ENCODE assay signal across 1 cellular context in genomic region chr4:939508-939907, GRCh38. TPM values are rescaled to one million over a fixed set of nuclear protein-coding genes. Genes with fewer than 3 reads are reported as not detected.
"Had no signal": no experiment of that assay in that cellular context is flagged by ENCODE, and none has a peak within 500 bp of the region (broad histone marks: within the 10 kb centered on the region; RNA-seq: fewer than 3 reads in every experiment).

No MANE protein-coding gene starts in this region.

RNA-seq across cellular contexts. Expression of gene SLC26A1, which starts 53.7 kb away (rescaled TPM):
- total RNA-seq: thoracic aorta had no signal
